ENCODE assay signal across 30 cellular contexts in the genomic region with DNA sequence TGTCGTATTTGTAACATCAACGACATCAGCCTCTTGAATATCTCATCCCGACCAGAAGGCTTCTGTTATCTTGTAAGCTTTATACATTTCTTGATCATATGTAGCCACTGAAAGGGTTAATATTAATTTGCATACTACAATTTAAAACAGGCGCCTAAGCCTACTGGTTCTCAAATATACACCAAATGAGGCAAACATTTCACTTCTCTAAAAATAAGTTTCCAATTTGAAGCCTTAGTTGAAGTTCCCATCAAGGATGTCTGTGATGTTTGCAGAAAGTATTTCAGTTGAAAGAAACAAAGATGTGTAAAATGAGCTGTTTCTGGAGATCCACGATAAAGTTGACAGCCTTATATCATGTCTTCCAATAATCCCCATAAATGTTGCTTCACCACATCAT.
DNase-seq lines count a peak whose midpoint lies in the region; ATAC-seq, FAIRE-seq and TF ChIP-seq lines count a peak whose summit lies in the region.
"Had no signal": no experiment of that assay in that cellular context is flagged by ENCODE, and none has a peak within 500 bp of the region (broad histone marks: within the 10 kb centered on the region; RNA-seq: fewer than 3 reads in every experiment).

No MANE protein-coding gene starts in this region.

- DNase-seq in GM18507 (ENCODE audit: extremely low spot score, insufficient read length, low read depth) (no peak), memory B cell (ENCODE audit: low spot score in 2 of 2) (no peak), substantia nigra (lab: John Stamatoyannopoulos, UW) (no peak), coronary artery (ENCODE audit: low spot score) (no peak)
- DNase-seq: AML-193; C1 segment of cervical spinal cord; CD4-positive, alpha-beta memory T cell; COR-L47; DMS53; HCEC 1CT; IMR-90; KG1; MM.1S; NCI-H1048; NCI-H1417; NCI-H1694; NCI-H2029 treated with DMSO at 0.1 percent for 48 hours; NCI-H2227 treated with DMSO at 0.1 percent for 48 hours; NCI-H526 treated with DMSO at 0.1 percent for 48 hours; SHP77; T-cell had no signal

- no peaks in the 10 kb centered on the region for H3K36me3 Mint-ChIP-seq in memory B cell
- H3K36me3 Mint-ChIP-seq: CD4-positive, alpha-beta memory T cell; T-cell had no signal

- peak; percentile 48 for ATAC-seq in GM19043 (IDR thresholded peaks at IDR 0.05; ENCODE audit: low read depth, unreplicated experiment)
- peak; percentile 43 for ATAC-seq in HG03354 (IDR thresholded peaks at IDR 0.05; ENCODE audit: poor library complexity, severe bottlenecking, unreplicated experiment)
- no peak for ATAC-seq in memory B cell (ENCODE audit: low read depth)
- ATAC-seq in GM19467 (IDR thresholded peaks at IDR 0.05; ENCODE audit: unreplicated experiment) = no peak
- ATAC-seq: A549, Panc1, T-cell had no signal

- H3K9me3 Mint-ChIP-seq in memory B cell = peaks cover 4% of the 10 kb centered on the region
- H3K9me3 Mint-ChIP-seq: T-cell; T-helper 2 cell treated with Interferon-gamma antibody and Interleukin-4, amounts not matched to agents 5 μg/mL and 100 μg/mL, for 36 hours had no signal

- H3K27ac ChIP-seq in substantia nigra (ENCODE audit: low read depth, low read length, poor library complexity, severe bottlenecking) (no peak overlapping the region), coronary artery (no peak overlapping the region)
- H3K27ac ChIP-seq: A549, RWPE1 had no signal

- no peak overlapping the region for H3K4me3 ChIP-seq in coronary artery
- H3K4me3 ChIP-seq: A549 had no signal

- FAIRE-seq in GM18507 (lab: Jason Lieb, UNC) = peak; percentile 62
- FAIRE-seq: A549, G401.6, H1 had no signal

- H3K4me1 Mint-ChIP-seq in memory B cell = peaks cover 8% of the 10 kb centered on the region
- H3K4me1 Mint-ChIP-seq: CD4-positive, alpha-beta memory T cell; T-cell had no signal

- peak overlapping the region; percentile 41 for H3K27ac Mint-ChIP-seq in memory B cell
- H3K27ac Mint-ChIP-seq: CD4-positive, alpha-beta memory T cell; T-cell; T-helper 2 cell treated with Interferon-gamma antibody and Interleukin-4, amounts not matched to agents 5 μg/mL and 100 μg/mL, for 36 hours had no signal

- peaks cover 8% of the 10 kb centered on the region for H3K27me3 Mint-ChIP-seq in memory B cell
- H3K27me3 Mint-ChIP-seq: T-cell had no signal

- no peak overlapping the region for H3K4me3 Mint-ChIP-seq in memory B cell
- H3K4me3 Mint-ChIP-seq: CD4-positive, alpha-beta memory T cell; T-cell; T-helper 2 cell treated with Interferon-gamma antibody and Interleukin-4, amounts not matched to agents 5 μg/mL and 100 μg/mL, for 36 hours had no signal

- no peak for TF ChIP-seq CTCF in coronary artery (IDR thresholded peaks at IDR 0.05)

Comparison
In these comparisons a context has a peak if more than half of its experiments do, and no peak if none do; other contexts are left out.
1. ATAC-seq: peak in GM19043 (single experiment) and HG03354 (single experiment); none in memory B cell (single experiment) and GM19467 (single experiment).